In the genomic region with DNA sequence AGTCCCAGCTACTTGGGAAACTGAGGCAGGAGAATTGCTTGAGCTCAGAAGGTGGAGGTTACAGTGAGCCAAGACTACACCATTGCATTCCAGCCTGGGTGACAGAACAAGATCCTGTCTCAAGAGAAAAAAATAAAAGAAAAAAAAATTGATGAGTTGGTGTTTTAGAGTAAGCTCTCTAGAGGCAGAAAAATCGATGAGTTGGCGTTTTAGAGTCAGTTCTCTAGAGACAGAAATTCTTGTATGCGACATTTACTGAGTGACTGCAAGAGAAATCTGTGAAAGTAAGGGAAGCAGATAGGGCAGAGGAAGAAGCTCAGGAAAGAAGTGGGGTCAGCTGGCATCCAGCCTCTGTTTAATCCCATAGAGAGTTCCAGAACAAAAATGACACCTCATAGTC, we compare ENCODE assay signal across 8 cellular contexts.
"Had no signal": no experiment of that assay in that cellular context is flagged by ENCODE, and none has a peak within 500 bp of the region (broad histone marks: within the 10 kb centered on the region; RNA-seq: fewer than 3 reads in every experiment).

No MANE protein-coding gene starts in this region.

- H3K36me3 ChIP-seq: HAP-1 had no signal

- DNase-seq: H7, HFFc6, KBM-7 had no signal

- ATAC-seq: GM23338, HCT116 had no signal

- H3K4me3 ChIP-seq: GM23338, HAP-1 had no signal

- H3K4me2 ChIP-seq: GM23338, KMS-11 had no signal

- H3K9ac ChIP-seq: KMS-11 had no signal

- H3K27ac ChIP-seq: KMS-11 had no signal

- FAIRE-seq: HTR-8/SVneo had no signal

- H3K4me1 ChIP-seq: HAP-1 had no signal

- H3K9me3 ChIP-seq: HAP-1 had no signal

- H2AFZ ChIP-seq: GM23338 had no signal
